ENCODE assay signal across 1 cellular context in genomic region chr20:1503564-1504227, GRCh38.
A peak's percentile ranks its signal among the peaks of the same experiment; 100 is the strongest.
TF ChIP-seq lines count a peak whose summit lies in the region.

No MANE protein-coding gene starts in this region.

TF ChIP-seq in HepG2, 621 proteins besides CTCF, POLR2A, EP300 and RAD21 (continued from another document and continues in another):
- no peak for TF ChIP-seq ZNF564 (CRISPR knock-in tag; IDR thresholded peaks at IDR 0.05)
- TF ChIP-seq CBX2 (IDR thresholded peaks at IDR 0.05; ENCODE audit: low read depth, low read length), result no peak
- TF ChIP-seq CBX2 (CRISPR knock-in tag; IDR thresholded peaks at IDR 0.05; ENCODE audit: low read depth), result no peak
- TF ChIP-seq DMTF1 (CRISPR knock-in tag; IDR thresholded peaks at IDR 0.05), result no peak
- TF ChIP-seq ZKSCAN8 (CRISPR knock-in tag; IDR thresholded peaks at IDR 0.05; ENCODE audit: borderline replicate concordance), result peak; percentile 78; the same call in 1 of the 2 replicates
- TF ChIP-seq ZSCAN20 (CRISPR knock-in tag; IDR thresholded peaks at IDR 0.05; ENCODE audit: borderline replicate concordance), result no peak
- TF ChIP-seq ZNF318 (CRISPR knock-in tag; IDR thresholded peaks at IDR 0.05), result no peak
- TF ChIP-seq MBD4 (IDR thresholded peaks at IDR 0.05; ENCODE audit: borderline replicate concordance, low read length), result no peak
- peak; percentile 88 for TF ChIP-seq ZNF614 (CRISPR knock-in tag; IDR thresholded peaks at IDR 0.05; ENCODE audit: borderline replicate concordance)
- TF ChIP-seq STAG1 (CRISPR knock-in tag; IDR thresholded peaks at IDR 0.05), result peak; percentile 86
- TF ChIP-seq ZNF639 (CRISPR knock-in tag; conservative IDR thresholded peaks at IDR 0.05), result no peak
- TF ChIP-seq ZNF513 (CRISPR knock-in tag; conservative IDR thresholded peaks at IDR 0.05), result no peak
- TF ChIP-seq IKZF1 (IDR thresholded peaks at IDR 0.05), result no peak
- TF ChIP-seq PRDM4 (CRISPR knock-in tag; IDR thresholded peaks at IDR 0.05; ENCODE audit: borderline replicate concordance), result no peak
- no peak for TF ChIP-seq ZNF570 (CRISPR knock-in tag; IDR thresholded peaks at IDR 0.05; ENCODE audit: borderline replicate concordance)
- TF ChIP-seq KDM2A (CRISPR knock-in tag; IDR thresholded peaks at IDR 0.05; ENCODE audit: borderline replicate concordance, low read depth), result peak; percentile 70; the same call in 1 of the 2 replicates
- TF ChIP-seq ZNF713 (CRISPR knock-in tag; IDR thresholded peaks at IDR 0.05), result no peak
- no peak for TF ChIP-seq FOXA1 (IDR thresholded peaks at IDR 0.05)
- 0 out of 2 replicates have a peak, but pooled peaks have one; percentile 39 for TF ChIP-seq FOXA1 (CRISPR knock-in tag; IDR thresholded peaks at IDR 0.05)
- no peak for TF ChIP-seq ZNF672 (CRISPR knock-in tag; IDR thresholded peaks at IDR 0.05)
- TF ChIP-seq ZEB1 (IDR thresholded peaks at IDR 0.05; ENCODE audit: insufficient replicate concordance, low read depth), result no peak
- no peak for TF ChIP-seq SRSF9 (IDR thresholded peaks at IDR 0.05; ENCODE audit: borderline replicate concordance, insufficient read depth, low read depth, low read length, poor library complexity, severe bottlenecking)
- TF ChIP-seq HNRNPLL (IDR thresholded peaks at IDR 0.05; ENCODE audit: low read depth, low read length, poor library complexity, severe bottlenecking), result no peak
- TF ChIP-seq SNAI1 (CRISPR knock-in tag; IDR thresholded peaks at IDR 0.05; ENCODE audit: borderline replicate concordance), result no peak
- no peak for TF ChIP-seq ZNF737 (CRISPR knock-in tag; IDR thresholded peaks at IDR 0.05; ENCODE audit: borderline replicate concordance)
- no peak for TF ChIP-seq ZNF501 (CRISPR knock-in tag; IDR thresholded peaks at IDR 0.05)
- TF ChIP-seq YEATS4 (CRISPR knock-in tag; IDR thresholded peaks at IDR 0.05; ENCODE audit: borderline replicate concordance), result no peak
- TF ChIP-seq KLF16 (CRISPR knock-in tag; IDR thresholded peaks at IDR 0.05), result 0 out of 4 replicates have a peak, but pooled peaks of 1 of the 2 experiments have one; percentile 28
- no peak for TF ChIP-seq REXO4 (CRISPR knock-in tag; IDR thresholded peaks at IDR 0.05; ENCODE audit: borderline replicate concordance)
- no peak for TF ChIP-seq KDM1A (CRISPR knock-in tag; IDR thresholded peaks at IDR 0.05)
- peak; percentile 27; the same call in 1 of the 3 replicates for TF ChIP-seq MXI1 (IDR thresholded peaks at IDR 0.05; ENCODE audit: borderline replicate concordance, low read depth, low read length)
- no peak for TF ChIP-seq ZNF850 (CRISPR knock-in tag; conservative IDR thresholded peaks at IDR 0.05)
- no peak for TF ChIP-seq ARNT2 (CRISPR knock-in tag; IDR thresholded peaks at IDR 0.05; ENCODE audit: low read depth)
- no peak for TF ChIP-seq ZNF275 (CRISPR knock-in tag; IDR thresholded peaks at IDR 0.05; ENCODE audit: borderline replicate concordance)
- TF ChIP-seq NKX3-1 (CRISPR knock-in tag; IDR thresholded peaks at IDR 0.05), result peak; percentile 39; the same call in 1 of the 2 replicates
- TF ChIP-seq ZNF484 (CRISPR knock-in tag; IDR thresholded peaks at IDR 0.05; ENCODE audit: borderline replicate concordance, low read depth), result no peak
- peak; percentile 85 for TF ChIP-seq IRF2 (CRISPR knock-in tag; IDR thresholded peaks at IDR 0.05)
- 0 out of 2 replicates have a peak, but pooled peaks have one; percentile 34 for TF ChIP-seq PATZ1 (CRISPR knock-in tag; IDR thresholded peaks at IDR 0.05)
- no peak for TF ChIP-seq MEF2D (CRISPR knock-in tag; IDR thresholded peaks at IDR 0.05)
- no peak; the same call in 1 of the 2 replicates for TF ChIP-seq ZNF605 (CRISPR knock-in tag; IDR thresholded peaks at IDR 0.05)
- no peak for TF ChIP-seq NFATC3 (CRISPR knock-in tag; IDR thresholded peaks at IDR 0.05)
- TF ChIP-seq HBP1 (CRISPR knock-in tag; IDR thresholded peaks at IDR 0.05; ENCODE audit: low read depth), result no peak
- TF ChIP-seq SP1 (IDR thresholded peaks at IDR 0.05), result no peak
- TF ChIP-seq SP1 (CRISPR knock-in tag; IDR thresholded peaks at IDR 0.05), result peak; percentile 42; the same call in 1 of the 2 replicates
